In genomic region chr9:118711843-118712242, GRCh38 we compare ENCODE assay signal across 23 cellular contexts.
A peak's percentile ranks its signal among the peaks of the same experiment; 100 is the strongest.
DNase-seq lines count a peak whose midpoint lies in the region; ATAC-seq and TF ChIP-seq lines count a peak whose summit lies in the region.
"Had no signal": no experiment of that assay in that cellular context is flagged by ENCODE, and none has a peak within 500 bp of the region (broad histone marks: within the 10 kb centered on the region; RNA-seq: fewer than 3 reads in every experiment).

No MANE protein-coding gene starts in this region.

- H3F3A ChIP-seq in neural progenitor cell (ENCODE audit: low read depth) = no peaks in the 10 kb centered on the region

- no peak overlapping the region for H2AFZ ChIP-seq in neural progenitor cell (replicated peaks)
- H2AFZ ChIP-seq: GM23338 had no signal

- peaks cover 2% of the 10 kb centered on the region for H3K4me1 Mint-ChIP-seq in neural progenitor cell
- no peaks in the 10 kb centered on the region for H3K4me1 Mint-ChIP-seq in effector memory CD8-positive, alpha-beta T cell (ENCODE audit: low read depth in 2 of 2)
- H3K4me1 Mint-ChIP-seq: CD14-positive monocyte; CD8-positive, alpha-beta memory T cell; GM23338; H9 had no signal

- H3K4me3 ChIP-seq in neural progenitor cell = no peak overlapping the region
- H3K4me3 ChIP-seq: A549; BLaER1 treated with 17β-estradiol and CSF1 and Interleukin-3, amounts not matched to agents 10 nM and 100 nM; GM23338 had no signal

- ATAC-seq in effector memory CD8-positive, alpha-beta T cell (replicated peaks) = no peak
- no peak for ATAC-seq in HG03095 (IDR thresholded peaks at IDR 0.05; ENCODE audit: unreplicated experiment)
- ATAC-seq: A549, GM23338, HCT116 had no signal

- no peaks in the 10 kb centered on the region for H4K20me1 ChIP-seq in neural progenitor cell (ENCODE audit: low read depth)
- H4K20me1 ChIP-seq: BLaER1 treated with 17β-estradiol and CSF1 and Interleukin-3, amounts not matched to agents 10 nM and 100 nM had no signal

- TF ChIP-seq CTCF in neural progenitor cell (IDR thresholded peaks at IDR 0.05) = no peak

- H3K4me2 ChIP-seq in neural progenitor cell = no peak overlapping the region
- H3K4me2 ChIP-seq: A549; BLaER1 treated with 17β-estradiol and CSF1 and Interleukin-3, amounts not matched to agents 10 nM and 100 nM; GM23338 had no signal

- H3K27me3 Mint-ChIP-seq in neural progenitor cell (ENCODE audit: insufficient read depth, low read depth) = peaks cover 2% of the 10 kb centered on the region
- no peaks in the 10 kb centered on the region for H3K27me3 Mint-ChIP-seq in effector memory CD8-positive, alpha-beta T cell
- H3K27me3 Mint-ChIP-seq: CD4-positive, alpha-beta T cell; CD8-positive, alpha-beta memory T cell had no signal

- H3K9me3 ChIP-seq in neural progenitor cell (ENCODE audit: low read depth) = no peaks in the 10 kb centered on the region
- H3K9me3 ChIP-seq: A549; BE2C; BLaER1 treated with 17β-estradiol and CSF1 and Interleukin-3, amounts not matched to agents 10 nM and 100 nM had no signal

- H3K79me2 ChIP-seq in neural progenitor cell (ENCODE audit: low read depth) = no peaks in the 10 kb centered on the region

- peak; percentile 17 for DNase-seq in NCI-H748 (lab: John Stamatoyannopoulos, UW; ENCODE audit: unreplicated experiment)
- no peak for DNase-seq in NCI-H748 treated with DMSO at 0.1 percent for 48 hours (lab: John Stamatoyannopoulos, UW)
- DNase-seq in NCI-H69 (lab: John Stamatoyannopoulos, UW) = peak; percentile 66
- DNase-seq in neural progenitor cell (ENCODE audit: low spot score) = peak; percentile 7
- DNase-seq in effector memory CD8-positive, alpha-beta T cell = no peak
- no peak for DNase-seq in GDM1 (lab: John Stamatoyannopoulos, UW)
- DNase-seq: 8988T; ACHN; AML-193; BE2C; CD4-positive, alpha-beta T cell; CD8-positive, alpha-beta memory T cell; DMS 273 treated with DMSO at 0.1 percent for 48 hours; DMS79; EL; GF-D8; H9 had no signal

- no peaks in the 10 kb centered on the region for H3K4me1 ChIP-seq in neural progenitor cell
- H3K4me1 ChIP-seq: A549; BE2C; BLaER1 treated with 17β-estradiol and CSF1 and Interleukin-3, amounts not matched to agents 10 nM and 100 nM had no signal

- no peaks in the 10 kb centered on the region for H3K36me3 ChIP-seq in neural progenitor cell
- H3K36me3 ChIP-seq: BE2C; BLaER1 treated with 17β-estradiol and CSF1 and Interleukin-3, amounts not matched to agents 10 nM and 100 nM had no signal

- H3K36me3 Mint-ChIP-seq in neural progenitor cell = no peaks in the 10 kb centered on the region
- H3K36me3 Mint-ChIP-seq in effector memory CD8-positive, alpha-beta T cell (ENCODE audit: insufficient read depth) = no peaks in the 10 kb centered on the region
- H3K36me3 Mint-ChIP-seq: CD14-positive monocyte; CD8-positive, alpha-beta memory T cell had no signal

- H3K9ac ChIP-seq in neural progenitor cell = no peak overlapping the region
- H3K9ac ChIP-seq: BLaER1 treated with 17β-estradiol and CSF1 and Interleukin-3, amounts not matched to agents 10 nM and 100 nM had no signal

- H3K4me3 Mint-ChIP-seq in neural progenitor cell = no peak overlapping the region
- no peak overlapping the region for H3K4me3 Mint-ChIP-seq in effector memory CD8-positive, alpha-beta T cell
- H3K4me3 Mint-ChIP-seq: CD14-positive monocyte; CD4-positive, alpha-beta T cell; CD8-positive, alpha-beta memory T cell; GM23338; H9 had no signal

- no peaks in the 10 kb centered on the region for H3K9me3 Mint-ChIP-seq in neural progenitor cell
- peaks cover 0 to 5% of the 10 kb centered on the region in 2 donors for H3K9me3 Mint-ChIP-seq in effector memory CD8-positive, alpha-beta T cell
- H3K9me3 Mint-ChIP-seq: GM23338, H9 had no signal

- no peaks in the 10 kb centered on the region for H3K27me3 ChIP-seq in neural progenitor cell
- H3K27me3 ChIP-seq: BE2C; BLaER1 treated with 17β-estradiol and CSF1 and Interleukin-3, amounts not matched to agents 10 nM and 100 nM had no signal

- no peak overlapping the region for H3K27ac ChIP-seq in neural progenitor cell
- H3K27ac ChIP-seq: A549; BLaER1 treated with 17β-estradiol and CSF1 and Interleukin-3, amounts not matched to agents 10 nM and 100 nM had no signal

- no peak overlapping the region for H3K27ac Mint-ChIP-seq in neural progenitor cell
- no peak overlapping the region for H3K27ac Mint-ChIP-seq in effector memory CD8-positive, alpha-beta T cell
- H3K27ac Mint-ChIP-seq: CD14-positive monocyte; CD4-positive, alpha-beta T cell; CD8-positive, alpha-beta memory T cell; GM23338; H9 had no signal

Comparison
In these comparisons a context has a peak if more than half of its experiments do, and no peak if none do; other contexts are left out.
1. DNase-seq: peak in NCI-H748 (single experiment), NCI-H69 (single experiment) and neural progenitor cell (single experiment); none in NCI-H748 treated with DMSO at 0.1 percent for 48 hours (single experiment), effector memory CD8-positive, alpha-beta T cell (0 of 3) and GDM1 (single experiment).